In genomic region chr15:85059734-85060133, GRCh38 we compare ENCODE assay signal across 27 cellular contexts.
"Had no signal": no experiment of that assay in that cellular context is flagged by ENCODE, and none has a peak within 500 bp of the region (broad histone marks: within the 10 kb centered on the region; RNA-seq: fewer than 3 reads in every experiment).

No MANE protein-coding gene starts in this region.

- H3K4me3 ChIP-seq: stomach, suprapubic skin, testis, thoracic aorta, thyroid gland, tibial artery, tibial nerve, transverse colon, upper lobe of left lung, upper lobe of right lung, uterus, vagina had no signal

- H3K36me3 ChIP-seq: suprapubic skin, thoracic aorta, thyroid gland, tibial artery, transverse colon, upper lobe of left lung, upper lobe of right lung, uterus, vagina had no signal

- H3K4me1 ChIP-seq: suprapubic skin, testis, thyroid gland, tibial artery, upper lobe of left lung, upper lobe of right lung, uterus, vagina had no signal

- H3K9me3 ChIP-seq: testis, thyroid gland, upper lobe of left lung, vagina had no signal

- H3K27me3 ChIP-seq: stomach, suprapubic skin, testis, thyroid gland, tibial artery, tibial nerve, transverse colon, upper lobe of left lung, upper lobe of right lung, uterus, vagina had no signal

- ATAC-seq: stimulated activated effector memory CD8-positive, alpha-beta T cell treated with anti-CD3 and anti-CD28 coated beads, Interleukin-12 subunit alpha, Interleukin-12 subunit beta, amount 100 ng/mL, for 72 hours; stimulated activated memory B cell treated with anti-CD40 and anti-IgM and Interleukin-4, amounts not matched to agents 10 μg/mL and 1 μg/mL and 100 μg/mL, for 72 hours; stimulated activated naive B cell treated with anti-CD40 and anti-IgM and Interleukin-4, amounts not matched to agents 10 μg/mL and 1 μg/mL and 100 μg/mL, for 72 hours; stimulated activated naive CD8-positive, alpha-beta T cell treated with anti-CD3 and anti-CD28 coated beads, Interleukin-15, amount 100 ng/mL, for 72 hours; stimulated activated naive CD8-positive, alpha-beta T cell treated with anti-CD3 and anti-CD28 coated beads, Interleukin-15, Interleukin-2, amounts not matched to agents 100 U/mL and 50 U/mL, for 24 hours; upper lobe of right lung had no signal

- H3K27ac ChIP-seq: stomach, suprapubic skin, testis, thoracic aorta, thyroid gland, tibial artery, tibial nerve, transverse colon, upper lobe of left lung, upper lobe of right lung, uterus, vagina had no signal

- DNase-seq: stimulated activated CD4-positive, alpha-beta T cell treated with anti-CD3 and anti-CD28 coated beads, Interleukin-2, amount 100 ng/mL, for 48 hours; stimulated activated CD4-positive, alpha-beta T cell treated with anti-CD3 and anti-CD28 coated beads, Interleukin-4, amount 100 ng/mL, for 1 hour; stimulated activated CD4-positive, alpha-beta T cell treated with anti-CD3 and anti-CD28 coated beads, Interleukin-4, amount 100 ng/mL, for 24 hours; stimulated activated CD4-positive, alpha-beta T cell treated with anti-CD3 and anti-CD28 coated beads, Interleukin-4, amount 100 ng/mL, for 4 hours; stimulated activated CD8-positive, alpha-beta memory T cell treated with anti-CD3 and anti-CD28 coated beads, Interleukin-4, amount 100 ng/mL, for 48 hours; stimulated activated naive B cell treated with anti-CD40 and anti-IgM and Interleukin-4, amounts not matched to agents 10 μg/mL and 1 μg/mL and 100 μg/mL, for 72 hours; stimulated activated naive CD4-positive, alpha-beta T cell; stimulated activated naive CD4-positive, alpha-beta T cell treated with Interleukin-2 at 50 U/mL for 16 hours; stimulated activated naive CD8-positive, alpha-beta T cell treated with anti-CD3 and anti-CD28 coated beads, Interleukin-15, amount 100 ng/mL, for 72 hours; stimulated activated naive CD8-positive, alpha-beta T cell treated with anti-CD3 and anti-CD28 coated beads, Interleukin-15, Interleukin-2, amounts not matched to agents 100 U/mL and 50 U/mL, for 24 hours; stomach; substantia nigra; testis; thyroid gland; tibial artery; transverse colon; trophoblast cell; upper lobe of left lung; upper lobe of right lung; uterus had no signal

- FAIRE-seq: urothelium cell line had no signal
